14 cellular contexts compared by ENCODE assay signal in genomic region chr9:5447337-5447736, GRCh38. TPM values are rescaled to one million over a fixed set of nuclear protein-coding genes. Genes with fewer than 3 reads are reported as not detected.
A peak's percentile ranks its signal among the peaks of the same experiment; 100 is the strongest.
DNase-seq lines count a peak whose midpoint lies in the region; TF ChIP-seq lines count a peak whose summit lies in the region.
"Had no signal": no experiment of that assay in that cellular context is flagged by ENCODE, and none has a peak within 500 bp of the region (broad histone marks: within the 10 kb centered on the region; RNA-seq: fewer than 3 reads in every experiment).

No MANE protein-coding gene starts in this region.

- H3K9me3 ChIP-seq in mammary epithelial cell (replicated peaks; ENCODE audit: insufficient read depth, low read length) = no peaks in the 10 kb centered on the region
- no peaks in the 10 kb centered on the region for H3K9me3 ChIP-seq in PC-9 (ENCODE audit: insufficient read depth, low read depth)
- no peaks in the 10 kb centered on the region for H3K9me3 ChIP-seq in sigmoid colon
- H3K9me3 ChIP-seq: gastrocnemius medialis, ovary, right lobe of liver had no signal

- intact Hi-C loops in mammary epithelial cell (cut with micrococcal nuclease) = no loop called here
- intact Hi-C loops in MCF 10A (cut with micrococcal nuclease) = no loop called here
- intact Hi-C loops in PC-9 (cut with micrococcal nuclease; ENCODE audit: unreplicated experiment) = no loop called here
- intact Hi-C loops in sigmoid colon (cut with DNase I) = no loop called here

- H3K4me1 Mint-ChIP-seq in MCF 10A (ENCODE audit: insufficient read depth, unreplicated experiment) = peaks cover 22% of the 10 kb centered on the region
- H3K4me1 Mint-ChIP-seq in activated naive CD8-positive, alpha-beta T cell treated with anti-CD3 and anti-CD28 coated beads for 36 hours = peaks cover 55% of the 10 kb centered on the region
- peaks cover 6% of the 10 kb centered on the region for H3K4me1 Mint-ChIP-seq in type B pancreatic cell (ENCODE audit: unreplicated experiment)
- H3K4me1 Mint-ChIP-seq in endothelial cell (ENCODE audit: unreplicated experiment) = no peaks in the 10 kb centered on the region

- no TSS peak for BruUV-seq in mammary epithelial cell (replicated peaks; lab: Mats Ljungman, UMichigan)
- no TSS peak for BruUV-seq in MCF 10A (replicated peaks; lab: Mats Ljungman, UMichigan)
- BruUV-seq in PC-9 (replicated peaks; lab: Mats Ljungman, UMichigan) = TSS peak; percentile 17

- no peaks in the 10 kb centered on the region for H3K36me3 ChIP-seq in mammary epithelial cell (ENCODE audit: insufficient read depth, low read length)
- no peaks in the 10 kb centered on the region for H3K36me3 ChIP-seq in PC-9 (ENCODE audit: low read depth)
- H3K36me3 ChIP-seq in sigmoid colon = no peaks in the 10 kb centered on the region
- H3K36me3 ChIP-seq: gastrocnemius medialis, ovary, right lobe of liver had no signal

- H2AFZ ChIP-seq in mammary epithelial cell (ENCODE audit: low read depth, low read length) (no peak overlapping the region), PC-9 (no peak overlapping the region)

- no peaks in the 10 kb centered on the region for H3K9me3 Mint-ChIP-seq in MCF 10A (ENCODE audit: unreplicated experiment)
- no peaks in the 10 kb centered on the region for H3K9me3 Mint-ChIP-seq in activated naive CD8-positive, alpha-beta T cell treated with anti-CD3 and anti-CD28 coated beads for 36 hours
- H3K9me3 Mint-ChIP-seq in type B pancreatic cell = peaks cover 6% of the 10 kb centered on the region
- no peaks in the 10 kb centered on the region for H3K9me3 Mint-ChIP-seq in endothelial cell (ENCODE audit: unreplicated experiment)

- dilution Hi-C loops in mammary epithelial cell (cut with HindIII; ENCODE audit: low sequenced_read_pairs) = loop anchor here (10.0 kb wide), 1 partner anchor 117 kb away; no protein-coding TSS in a partner anchor

- no peaks in the 10 kb centered on the region for H3K36me3 Mint-ChIP-seq in MCF 10A (ENCODE audit: insufficient read depth, unreplicated experiment)
- peaks cover 10% of the 10 kb centered on the region for H3K36me3 Mint-ChIP-seq in activated naive CD8-positive, alpha-beta T cell treated with anti-CD3 and anti-CD28 coated beads for 36 hours
- no peaks in the 10 kb centered on the region for H3K36me3 Mint-ChIP-seq in type B pancreatic cell
- no peaks in the 10 kb centered on the region for H3K36me3 Mint-ChIP-seq in endothelial cell (ENCODE audit: low read depth, unreplicated experiment)

- peaks cover 24% of the 10 kb centered on the region for H3F3A ChIP-seq in PC-9 (ENCODE audit: insufficient read depth, low read depth)

- no peak overlapping the region for H3K4me3 ChIP-seq in mammary epithelial cell (replicated peaks in 1 of 3; ENCODE audit: insufficient read depth in 1 of 3, low read depth in 2 of 3, low read length in 3 of 3)
- peak overlapping the region; percentile 14; the same call in 1 of the 2 replicates for H3K4me3 ChIP-seq in PC-9
- H3K4me3 ChIP-seq in sigmoid colon = no peak overlapping the region
- H3K4me3 ChIP-seq: gastrocnemius medialis, ovary, right lobe of liver had no signal

- H4K20me1 ChIP-seq in mammary epithelial cell (ENCODE audit: insufficient read depth, low read length) (no peaks in the 10 kb centered on the region), PC-9 (ENCODE audit: insufficient read depth) (no peaks in the 10 kb centered on the region)

- DNase-seq in mammary epithelial cell (no peak), MCF 10A (ENCODE audit: unreplicated experiment) (no peak), PC-9 (no peak), type B pancreatic cell (ENCODE audit: extremely low spot score, unreplicated experiment) (no peak), NCI-H2196 treated with DMSO at 0.1 percent for 48 hours (lab: John Stamatoyannopoulos, UW; ENCODE audit: unreplicated experiment) (no peak), sigmoid colon (no peak), endothelial cell (ENCODE audit: low spot score) (no peak)
- no peak for DNase-seq in activated naive CD8-positive, alpha-beta T cell treated with anti-CD3 and anti-CD28 coated beads for 36 hours
- DNase-seq: gastrocnemius medialis, kidney glomerular epithelial cell, NCI-H2029, ovary, right lobe of liver had no signal

- TF ChIP-seq EP300 in sigmoid colon (IDR thresholded peaks at IDR 0.05) = no peak

- 86% methylated on average over 3 of the region's 3 CpGs for WGBS in mammary epithelial cell (ENCODE audit: low coverage, missing lambda C conversion rate)
- WGBS in sigmoid colon, 2 donors = 82 to 84% methylated on average over 3 of the region's 3 CpGs

- no peak overlapping the region for H3K9ac ChIP-seq in mammary epithelial cell (ENCODE audit: insufficient read depth, low read length)
- H3K9ac ChIP-seq: KMS-11 had no signal

- TF ChIP-seq POLR2A in sigmoid colon (IDR thresholded peaks at IDR 0.05) = no peak

- CTCF ChIA-PET in mammary epithelial cell (lab: Charles Lee; ENCODE audit: low non-redundant PET) = no interaction called here
- CTCF ChIA-PET in MCF 10A (lab: Yijun Ruan, JAX) = interaction anchor here (0.6 to 4.6 kb wide), 4 partner anchors 9 to 1502 kb away, joined by 3 to 58 read pairs (median 4); partner anchors contain the start of gene PLGRKT
- CTCF ChIA-PET in PC-9 (lab: Charles Lee) = no interaction called here

- in situ Hi-C loops in mammary epithelial cell (cut with MboI; ENCODE audit: low sequenced_read_pairs in 2 of 2) = loop anchor here (25.0 kb wide), 2 partner anchors 260 to 685 kb away; partner anchors contain the start of gene INSL6 (in 1 of the 2)

- H3K27me3 Mint-ChIP-seq in MCF 10A (ENCODE audit: insufficient read depth, unreplicated experiment) = no peaks in the 10 kb centered on the region
- no peaks in the 10 kb centered on the region for H3K27me3 Mint-ChIP-seq in activated naive CD8-positive, alpha-beta T cell treated with anti-CD3 and anti-CD28 coated beads for 36 hours
- no peaks in the 10 kb centered on the region for H3K27me3 Mint-ChIP-seq in type B pancreatic cell
- H3K27me3 Mint-ChIP-seq in endothelial cell (ENCODE audit: unreplicated experiment) = peaks cover 1% of the 10 kb centered on the region

- H3K27ac Mint-ChIP-seq in MCF 10A (ENCODE audit: low read depth, unreplicated experiment) = no peak overlapping the region
- H3K27ac Mint-ChIP-seq in activated naive CD8-positive, alpha-beta T cell treated with anti-CD3 and anti-CD28 coated beads for 36 hours = peak overlapping the region; percentile 92
- peak overlapping the region; percentile 77 for H3K27ac Mint-ChIP-seq in type B pancreatic cell
- no peak overlapping the region for H3K27ac Mint-ChIP-seq in endothelial cell (ENCODE audit: unreplicated experiment)

- H3K27me3 ChIP-seq in mammary epithelial cell (ENCODE audit: insufficient read depth, low read length) = no peaks in the 10 kb centered on the region
- H3K27me3 ChIP-seq in PC-9 (ENCODE audit: insufficient read depth, low read depth) = no peaks in the 10 kb centered on the region
- no peaks in the 10 kb centered on the region for H3K27me3 ChIP-seq in sigmoid colon
- H3K27me3 ChIP-seq: gastrocnemius medialis, ovary, right lobe of liver had no signal

- peaks cover 50% of the 10 kb centered on the region for H3K4me1 ChIP-seq in mammary epithelial cell (ENCODE audit: insufficient read depth, low read length)
- H3K4me1 ChIP-seq in PC-9 (replicated peaks; ENCODE audit: insufficient read depth) = peaks cover 55% of the 10 kb centered on the region
- H3K4me1 ChIP-seq in sigmoid colon = peaks cover 0 to 15% (median 3%) of the 10 kb centered on the region in 4 donors

- TF ChIP-seq CTCF in mammary epithelial cell (conservative IDR thresholded peaks at IDR 0.05 in 1 of 2, IDR thresholded peaks at IDR 0.05 in 1 of 2; ENCODE audit: extremely low read depth in 1 of 2, insufficient read depth in 1 of 2, low read depth in 1 of 2, low read length in 2 of 2) (no peak), MCF 10A (IDR thresholded peaks at IDR 0.05; ENCODE audit: unreplicated experiment) (no peak), PC-9 (conservative IDR thresholded peaks at IDR 0.05) (no peak), type B pancreatic cell (conservative IDR thresholded peaks at IDR 0.05) (no peak), sigmoid colon (IDR thresholded peaks at IDR 0.05) (no peak), endothelial cell (IDR thresholded peaks at IDR 0.05; ENCODE audit: unreplicated experiment) (no peak)

- H3K4me2 ChIP-seq in mammary epithelial cell (ENCODE audit: insufficient read depth, low read depth, low read length) (peak overlapping the region; percentile 67), PC-9 (peak overlapping the region; percentile 86)
- H3K4me2 ChIP-seq: KMS-11 had no signal

- peaks cover 20% of the 10 kb centered on the region for H3K79me2 ChIP-seq in mammary epithelial cell (ENCODE audit: insufficient read depth, low read length)
- H3K79me2 ChIP-seq in PC-9 (ENCODE audit: low read depth) = peaks cover 18% of the 10 kb centered on the region

- H3K4me3 Mint-ChIP-seq in MCF 10A (ENCODE audit: unreplicated experiment) (no peak overlapping the region), type B pancreatic cell (no peak overlapping the region), endothelial cell (ENCODE audit: unreplicated experiment) (no peak overlapping the region)
- peak overlapping the region; percentile 35 for H3K4me3 Mint-ChIP-seq in activated naive CD8-positive, alpha-beta T cell treated with anti-CD3 and anti-CD28 coated beads for 36 hours

- POLR2A ChIA-PET in MCF 10A (lab: Yijun Ruan, JAX) = no interaction called here
- POLR2A ChIA-PET in PC-9 (lab: Charles Lee; ENCODE audit: unreplicated experiment) = no interaction called here

- peak overlapping the region; percentile 47 for H3K27ac ChIP-seq in mammary epithelial cell (ENCODE audit: insufficient read depth, low read depth, low read length)
- peak overlapping the region; percentile 90 for H3K27ac ChIP-seq in PC-9
- H3K27ac ChIP-seq in sigmoid colon = no peak overlapping the region
- H3K27ac ChIP-seq: gastrocnemius medialis, KMS-11, ovary, right lobe of liver had no signal

- H3K9me2 ChIP-seq in PC-9 (ENCODE audit: insufficient read depth) = no peaks in the 10 kb centered on the region

RNA-seq across cellular contexts. Expression of gene CD274, which starts 3.0 kb away (rescaled TPM):
- 10 to 100 TPM; 19.5 to 30.6 TPM for total RNA-seq in mammary epithelial cell
- polyA plus RNA-seq in mammary epithelial cell = 6.5 TPM
- polyA minus RNA-seq in mammary epithelial cell = not detected
- total RNA-seq in MCF 10A (2022) = 1.9 and 2.6 TPM in 2 replicates
- 2.3 and 4.4 TPM in 2 replicates for total RNA-seq in PC-9 (2021)
- 10 to 100 TPM; 22.0 to 24.6 TPM for total RNA-seq in activated naive CD8-positive, alpha-beta T cell treated with anti-CD3 and anti-CD28 coated beads for 36 hours
- total RNA-seq in type B pancreatic cell (ENCODE audit: low replicate concordance) = 1.2 and 1.4 TPM in 2 replicates
- 1 to 10 TPM in 3 of 4 donors, under 1 TPM in 1; 0.68 to 8.9 (median 1.3) TPM for total RNA-seq in sigmoid colon
- polyA plus RNA-seq in sigmoid colon = 1 to 10 TPM; 1.4 to 4.3 (median 4.2) TPM
- total RNA-seq in endothelial cell (ENCODE audit: unreplicated experiment) = 0.56 TPM

RNA-seq across cellular contexts. Expression of gene PLGRKT, which starts 9.6 kb away (rescaled TPM):
- 10 to 100 TPM; 13.3 to 31.2 TPM for total RNA-seq in mammary epithelial cell
- polyA plus RNA-seq in mammary epithelial cell = 15.5 TPM
- 6.5 TPM for polyA minus RNA-seq in mammary epithelial cell
- 21.6 and 22.5 TPM in 2 replicates for total RNA-seq in MCF 10A (2022)
- 13.5 and 22.0 TPM in 2 replicates for total RNA-seq in PC-9 (2021)
- total RNA-seq in activated naive CD8-positive, alpha-beta T cell treated with anti-CD3 and anti-CD28 coated beads for 36 hours = 10 to 100 TPM; 27.3 to 27.5 TPM
- 25.6 and 25.9 TPM in 2 replicates for total RNA-seq in type B pancreatic cell (ENCODE audit: low replicate concordance)
- total RNA-seq in sigmoid colon = 10 to 100 TPM; 14.1 to 25.0 (median 19.7) TPM
- 10 to 100 TPM; 47.6 to 94.6 (median 81.7) TPM for polyA plus RNA-seq in sigmoid colon
- 4.8 TPM for total RNA-seq in endothelial cell (ENCODE audit: unreplicated experiment)

Comparison
In these comparisons a context has a peak if more than half of its experiments do, and no peak if none do; other contexts are left out.
1. H3K27ac ChIP-seq: peak in mammary epithelial cell (single experiment) and PC-9 (single experiment); none in sigmoid colon (0 of 4).
2. H3K27ac Mint-ChIP-seq: peak in activated naive CD8-positive, alpha-beta T cell treated with anti-CD3 and anti-CD28 coated beads for 36 hours (single experiment) and type B pancreatic cell (single experiment); none in MCF 10A (single experiment) and endothelial cell (single experiment).